ENCODE assay signal across 12 cellular contexts in genomic region chr13:113532156-113532806, GRCh38. TPM values are rescaled to one million over a fixed set of nuclear protein-coding genes. Genes with fewer than 3 reads are reported as not detected.
A peak's percentile ranks its signal among the peaks of the same experiment; 100 is the strongest.
DNase-seq lines count a peak whose midpoint lies in the region; ATAC-seq and TF ChIP-seq lines count a peak whose summit lies in the region.
"Had no signal": no experiment of that assay in that cellular context is flagged by ENCODE, and none has a peak within 500 bp of the region (broad histone marks: within the 10 kb centered on the region; RNA-seq: fewer than 3 reads in every experiment).

No MANE protein-coding gene starts in this region.

- peak; percentile 34 for DNase-seq in G401 (ENCODE audit: low spot score)
- DNase-seq in amniotic epithelial cell (ENCODE audit: low read depth) = peak; percentile 31
- peak; percentile 13 to 38 for DNase-seq in cardiac muscle cell (ENCODE audit: low read depth in 1 of 2, low spot score in 1 of 2)
- DNase-seq in posterior vena cava (ENCODE audit: low spot score) = peak; percentile 23
- no peak for DNase-seq in HuH-7 (ENCODE audit: low spot score)
- DNase-seq in middle frontal gyrus (ENCODE audit: extremely low spot score, low spot score) = no peak
- DNase-seq in NK-92 treated with Interleukin-12 subunit alpha and Interleukin-12 subunit beta, amount 100 ng/mL, for 24 hours (lab: John Stamatoyannopoulos, UW) = no peak
- DNase-seq: amniotic stem cell, NCI-H1105 had no signal

- intact Hi-C loops in posterior vena cava (cut with DNase I) = no loop called here

- peaks cover 2% of the 10 kb centered on the region for H3K36me3 ChIP-seq in cardiac muscle cell

- H3K27ac ChIP-seq in cardiac muscle cell = no peak overlapping the region
- H3K27ac ChIP-seq: left lung, tibial artery had no signal

- in situ Hi-C loops in G401 (cut with HindIII; ENCODE audit: low sequenced_read_pairs) = no loop called here

- no peak for TF ChIP-seq CTCF in cardiac muscle cell (IDR thresholded peaks at IDR 0.05; ENCODE audit: low read depth, low read length)

- ATAC-seq in HG02588 (IDR thresholded peaks at IDR 0.05; ENCODE audit: unreplicated experiment) = no peak
- ATAC-seq: left lung had no signal

- peaks cover 4% of the 10 kb centered on the region for H3K27me3 ChIP-seq in cardiac muscle cell
- H3K27me3 ChIP-seq: left lung, tibial artery had no signal

- H3K4me3 ChIP-seq in cardiac muscle cell = no peak overlapping the region
- H3K4me3 ChIP-seq: left lung, tibial artery had no signal

- H3K9me3 ChIP-seq in cardiac muscle cell (ENCODE audit: low read depth) = no peaks in the 10 kb centered on the region
- H3K9me3 ChIP-seq: left lung, tibial artery had no signal

- peaks cover 38% of the 10 kb centered on the region for H3K4me1 ChIP-seq in cardiac muscle cell (ENCODE audit: low read depth)
- H3K4me1 ChIP-seq: tibial artery had no signal

RNA-seq across cellular contexts. Expression of gene DCUN1D2, which starts 41.8 kb away (rescaled TPM):
- 6.3 and 12.7 TPM in 2 replicates for total RNA-seq in G401 (2014; rRNA removed; shearing (Covaris generic))
- 21.2 and 32.4 TPM in 2 replicates for total RNA-seq in cardiac muscle cell
- polyA plus RNA-seq in cardiac muscle cell = 23.7 and 36.2 TPM in 2 replicates
- total RNA-seq in posterior vena cava = 10 to 100 TPM; 12.7 to 16.9 TPM

RNA-seq across cellular contexts. Expression of gene TFDP1, which starts 52.3 kb away (rescaled TPM):
- total RNA-seq in G401 (2014; rRNA removed; shearing (Covaris generic)) = 23.0 and 39.4 TPM in 2 replicates
- 36.9 and 50.2 TPM in 2 replicates for total RNA-seq in cardiac muscle cell
- polyA plus RNA-seq in cardiac muscle cell = 68.1 and 81.7 TPM in 2 replicates
- total RNA-seq in posterior vena cava = 10 to 100 TPM; 36.6 to 40.3 TPM

Comparison
In these comparisons a context has a peak if more than half of its experiments do, and no peak if none do; other contexts are left out.
1. DNase-seq: peak in G401 (single experiment), amniotic epithelial cell (single experiment), cardiac muscle cell (2 of 2) and posterior vena cava (single experiment); none in HuH-7 (single experiment), middle frontal gyrus (single experiment) and NK-92 treated with Interleukin-12 subunit alpha and Interleukin-12 subunit beta, amount 100 ng/mL, for 24 hours (single experiment).